Comparison of ENCODE assay signal across 9 cellular contexts in the genomic region with DNA sequence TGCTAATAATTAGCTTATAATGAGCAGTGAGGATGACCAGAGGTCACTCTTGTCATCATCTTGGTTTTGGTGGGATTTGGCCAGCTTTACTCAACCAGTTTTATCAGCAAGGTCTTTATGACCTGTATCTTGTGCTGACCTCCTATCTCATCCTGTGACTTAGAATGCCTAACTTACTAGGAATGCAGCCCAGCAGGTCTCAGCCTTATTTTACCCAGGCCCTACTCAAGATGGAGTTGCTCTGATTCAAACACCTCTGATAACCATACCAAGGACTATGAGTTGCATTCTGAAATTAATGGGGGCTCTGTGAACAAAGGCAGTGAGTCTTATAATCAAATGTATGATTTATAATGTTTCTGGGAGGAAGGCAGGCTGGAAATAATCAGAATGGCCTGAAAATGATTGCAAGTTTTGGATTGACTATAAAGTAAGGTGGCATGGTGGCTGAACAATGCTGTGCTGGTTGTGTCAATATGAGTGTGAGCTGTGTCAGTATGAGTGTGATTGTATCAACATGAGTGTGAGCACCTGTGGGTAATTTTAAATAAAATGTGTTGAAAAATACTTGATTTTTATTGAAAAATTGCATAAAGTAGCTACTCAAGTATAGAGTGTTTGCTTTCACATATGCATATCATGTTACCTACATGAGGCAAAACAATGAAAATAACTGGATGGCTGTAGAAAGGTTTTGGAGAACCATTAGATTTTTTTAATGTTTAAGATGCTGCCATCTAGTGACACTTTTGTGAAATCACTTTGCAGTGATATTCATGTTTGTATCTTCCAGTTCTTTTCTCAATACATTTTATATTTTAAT.
DNase-seq lines count a peak whose midpoint lies in the region; ATAC-seq, FAIRE-seq and TF ChIP-seq lines count a peak whose summit lies in the region.
"Had no signal": no experiment of that assay in that cellular context is flagged by ENCODE, and none has a peak within 500 bp of the region (broad histone marks: within the 10 kb centered on the region; RNA-seq: fewer than 3 reads in every experiment).

No MANE protein-coding gene starts in this region.

- TF ChIP-seq CTCF in SK-N-SH (IDR thresholded peaks at IDR 0.05) (peak; percentile 71), thoracic aorta (IDR thresholded peaks at IDR 0.05) (peak; percentile 28)

- H2AFZ ChIP-seq in SK-N-SH (ENCODE audit: low read depth): no peak overlapping the region

- no peaks in the 10 kb centered on the region for H4K20me1 ChIP-seq in SK-N-SH (ENCODE audit: insufficient read depth)

- H3K4me1 Mint-ChIP-seq in activated naive CD4-positive, alpha-beta T cell treated with anti-CD3 and anti-CD28 coated beads for 36 hours (ENCODE audit: low read depth): no peaks in the 10 kb centered on the region

- H3K4me3 ChIP-seq in SK-N-SH (ENCODE audit: low read depth in 2 of 2, low read length in 1 of 2) (no peak overlapping the region), thoracic aorta (no peak overlapping the region)

- peaks cover 2% of the 10 kb centered on the region for H3K27me3 Mint-ChIP-seq in activated naive CD4-positive, alpha-beta T cell treated with anti-CD3 and anti-CD28 coated beads for 36 hours (ENCODE audit: low read depth)

- H3K9me2 ChIP-seq in SK-N-SH: no peaks in the 10 kb centered on the region

- no peaks in the 10 kb centered on the region for H3K4me1 ChIP-seq in SK-N-SH (ENCODE audit: control insufficient read depth in 1 of 2, insufficient read depth in 2 of 2, low read depth in 1 of 2, low read length in 1 of 2)
- no peaks in the 10 kb centered on the region for H3K4me1 ChIP-seq in thoracic aorta (ENCODE audit: control insufficient read depth in 1 of 2, low read depth in 2 of 2)

- TF ChIP-seq RAD21 in SK-N-SH (IDR thresholded peaks at IDR 0.05; ENCODE audit: low read length): peak; percentile 68

- no peaks in the 10 kb centered on the region for H3K36me3 ChIP-seq in SK-N-SH (replicated peaks in 1 of 2; ENCODE audit: control insufficient read depth in 1 of 2, insufficient read depth in 2 of 2, low read length in 1 of 2)
- H3K36me3 ChIP-seq in thoracic aorta: no peaks in the 10 kb centered on the region

- no peak overlapping the region for H3K4me3 Mint-ChIP-seq in activated naive CD4-positive, alpha-beta T cell treated with anti-CD3 and anti-CD28 coated beads for 36 hours
- H3K4me3 Mint-ChIP-seq: T-helper 1 cell treated with Interleukin-12 subunit alpha and Interleukin-12 subunit beta and Interleukin-4 antibody, amounts not matched to agents 30 μg/mL and 1 μg/mL, for 36 hours had no signal

- FAIRE-seq in GM19239 (lab: Jason Lieb, UNC) (peak; percentile 90), HTR-8/SVneo (lab: Jason Lieb, UNC) (no peak), frontal cortex (lab: Jason Lieb, UNC) (peak; percentile 95)

- TF ChIP-seq EP300 in SK-N-SH (IDR thresholded peaks at IDR 0.05; ENCODE audit: borderline replicate concordance in 1 of 2, low read depth in 1 of 2, low read length in 1 of 2): no peak

- H3K36me3 Mint-ChIP-seq in activated naive CD4-positive, alpha-beta T cell treated with anti-CD3 and anti-CD28 coated beads for 36 hours (ENCODE audit: low read depth): no peaks in the 10 kb centered on the region

- CTCF ChIA-PET in SK-N-SH (lab: Yijun Ruan, JAX): interaction anchor here (1.1 to 3.0 kb wide), 7 partner anchors 9 to 297 kb away, joined by 3 to 24 read pairs (median 6); no protein-coding TSS in a partner anchor
- CTCF ChIA-PET in activated naive CD4-positive, alpha-beta T cell treated with anti-CD3 and anti-CD28 coated beads for 36 hours (lab: Charles Lee): interaction anchor here (0.6 to 5.6 kb wide), 7 partner anchors 8 to 198 kb away, joined by 3 to 25 read pairs (median 5); no protein-coding TSS in a partner anchor

- no peaks in the 10 kb centered on the region for H3K9me3 Mint-ChIP-seq in activated naive CD4-positive, alpha-beta T cell treated with anti-CD3 and anti-CD28 coated beads for 36 hours
- H3K9me3 Mint-ChIP-seq: T-helper 1 cell treated with Interleukin-12 subunit alpha and Interleukin-12 subunit beta and Interleukin-4 antibody, amounts not matched to agents 30 μg/mL and 1 μg/mL, for 36 hours had no signal

- no peak overlapping the region for H3K9ac ChIP-seq in SK-N-SH

- H3K27me3 ChIP-seq in SK-N-SH (ENCODE audit: insufficient read depth): no peaks in the 10 kb centered on the region
- H3K27me3 ChIP-seq in thoracic aorta (replicated peaks; ENCODE audit: insufficient read depth): no peaks in the 10 kb centered on the region

- H3F3A ChIP-seq in SK-N-SH (replicated peaks; ENCODE audit: insufficient read depth): no peaks in the 10 kb centered on the region

- intact Hi-C loops in activated naive CD4-positive, alpha-beta T cell treated with anti-CD3 and anti-CD28 coated beads for 36 hours (cut with micrococcal nuclease): loop anchor here (5.0 kb wide), 2 partner anchors 298 to 813 kb away; no protein-coding TSS in a partner anchor

- POLR2A ChIA-PET in SK-N-SH (lab: Yijun Ruan, JAX): no interaction called here

- H3K27ac ChIP-seq in SK-N-SH (ENCODE audit: low read depth in 2 of 2, low read length in 1 of 2) (no peak overlapping the region), thoracic aorta (no peak overlapping the region)

- no peaks in the 10 kb centered on the region for H3K79me2 ChIP-seq in SK-N-SH (ENCODE audit: insufficient read depth)

- ATAC-seq in thoracic aorta (ENCODE audit: insufficient number of reproducible peaks, low FRiP score, low read depth): no peak

- H3K4me2 ChIP-seq in SK-N-SH: no peak overlapping the region

- DNase-seq in D341Med (ENCODE audit: low spot score) (peak; percentile 14), GM19239 (ENCODE audit: insufficient read length, low spot score) (no peak), HTR-8/SVneo (ENCODE audit: insufficient read length, low spot score) (peak; percentile 15), SK-N-SH (no peak), frontal cortex (ENCODE audit: low spot score in 2 of 2) (no peak), thoracic aorta (ENCODE audit: low spot score) (no peak)
- no peak for DNase-seq in activated naive CD4-positive, alpha-beta T cell treated with anti-CD3 and anti-CD28 coated beads for 36 hours
- DNase-seq in activated naive CD4-positive, alpha-beta T cell treated with Interleukin-2 at 50 U/mL for 16 hours: no peak

- H3K27ac Mint-ChIP-seq in activated naive CD4-positive, alpha-beta T cell treated with anti-CD3 and anti-CD28 coated beads for 36 hours: no peak overlapping the region
- H3K27ac Mint-ChIP-seq: T-helper 1 cell treated with Interleukin-12 subunit alpha and Interleukin-12 subunit beta and Interleukin-4 antibody, amounts not matched to agents 30 μg/mL and 1 μg/mL, for 36 hours had no signal

- H3K9me3 ChIP-seq in SK-N-SH (no peaks in the 10 kb centered on the region), thoracic aorta (no peaks in the 10 kb centered on the region)

TF ChIP-seq in SK-N-SH, 30 proteins besides CTCF, POLR2A, EP300 and RAD21:
- TF ChIP-seq GATA2 (CRISPR knock-in tag; IDR thresholded peaks at IDR 0.05): no peak
- no peak for TF ChIP-seq TCF12 (IDR thresholded peaks at IDR 0.05)
- TF ChIP-seq SMC3 (IDR thresholded peaks at IDR 0.05; ENCODE audit: low read depth, low read length): no peak
- TF ChIP-seq, protein P1, sequence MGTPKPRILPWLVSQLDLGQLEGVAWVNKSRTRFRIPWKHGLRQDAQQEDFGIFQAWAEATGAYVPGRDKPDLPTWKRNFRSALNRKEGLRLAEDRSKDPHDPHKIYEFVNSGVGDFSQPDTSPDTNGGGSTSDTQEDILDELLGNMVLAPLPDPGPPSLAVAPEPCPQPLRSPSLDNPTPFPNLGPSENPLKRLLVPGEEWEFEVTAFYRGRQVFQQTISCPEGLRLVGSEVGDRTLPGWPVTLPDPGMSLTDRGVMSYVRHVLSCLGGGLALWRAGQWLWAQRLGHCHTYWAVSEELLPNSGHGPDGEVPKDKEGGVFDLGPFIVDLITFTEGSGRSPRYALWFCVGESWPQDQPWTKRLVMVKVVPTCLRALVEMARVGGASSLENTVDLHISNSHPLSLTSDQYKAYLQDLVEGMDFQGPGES (IDR thresholded peaks at IDR 0.05; ENCODE audit: low read depth, low read length): no peak
- no peak for TF ChIP-seq GABPA (IDR thresholded peaks at IDR 0.05; ENCODE audit: low read depth)
- TF ChIP-seq, protein P2, sequence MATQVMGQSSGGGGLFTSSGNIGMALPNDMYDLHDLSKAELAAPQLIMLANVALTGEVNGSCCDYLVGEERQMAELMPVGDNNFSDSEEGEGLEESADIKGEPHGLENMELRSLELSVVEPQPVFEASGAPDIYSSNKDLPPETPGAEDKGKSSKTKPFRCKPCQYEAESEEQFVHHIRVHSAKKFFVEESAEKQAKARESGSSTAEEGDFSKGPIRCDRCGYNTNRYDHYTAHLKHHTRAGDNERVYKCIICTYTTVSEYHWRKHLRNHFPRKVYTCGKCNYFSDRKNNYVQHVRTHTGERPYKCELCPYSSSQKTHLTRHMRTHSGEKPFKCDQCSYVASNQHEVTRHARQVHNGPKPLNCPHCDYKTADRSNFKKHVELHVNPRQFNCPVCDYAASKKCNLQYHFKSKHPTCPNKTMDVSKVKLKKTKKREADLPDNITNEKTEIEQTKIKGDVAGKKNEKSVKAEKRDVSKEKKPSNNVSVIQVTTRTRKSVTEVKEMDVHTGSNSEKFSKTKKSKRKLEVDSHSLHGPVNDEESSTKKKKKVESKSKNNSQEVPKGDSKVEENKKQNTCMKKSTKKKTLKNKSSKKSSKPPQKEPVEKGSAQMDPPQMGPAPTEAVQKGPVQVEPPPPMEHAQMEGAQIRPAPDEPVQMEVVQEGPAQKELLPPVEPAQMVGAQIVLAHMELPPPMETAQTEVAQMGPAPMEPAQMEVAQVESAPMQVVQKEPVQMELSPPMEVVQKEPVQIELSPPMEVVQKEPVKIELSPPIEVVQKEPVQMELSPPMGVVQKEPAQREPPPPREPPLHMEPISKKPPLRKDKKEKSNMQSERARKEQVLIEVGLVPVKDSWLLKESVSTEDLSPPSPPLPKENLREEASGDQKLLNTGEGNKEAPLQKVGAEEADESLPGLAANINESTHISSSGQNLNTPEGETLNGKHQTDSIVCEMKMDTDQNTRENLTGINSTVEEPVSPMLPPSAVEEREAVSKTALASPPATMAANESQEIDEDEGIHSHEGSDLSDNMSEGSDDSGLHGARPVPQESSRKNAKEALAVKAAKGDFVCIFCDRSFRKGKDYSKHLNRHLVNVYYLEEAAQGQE (IDR thresholded peaks at IDR 0.05; ENCODE audit: low read depth, low read length): no peak
- no peak for TF ChIP-seq JUND (IDR thresholded peaks at IDR 0.05)
- no peak for TF ChIP-seq MEF2A (IDR thresholded peaks at IDR 0.05; ENCODE audit: borderline replicate concordance, low read depth)
- no peak for TF ChIP-seq EZH2phosphoT487 (IDR thresholded peaks at IDR 0.05; ENCODE audit: borderline replicate concordance, low read depth)
- TF ChIP-seq SIN3A (IDR thresholded peaks at IDR 0.05; ENCODE audit: borderline replicate concordance, low read depth, low read length): no peak
- TF ChIP-seq YY1 (IDR thresholded peaks at IDR 0.05; ENCODE audit: low read depth): no peak
- TF ChIP-seq POLR2AphosphoS5 (IDR thresholded peaks at IDR 0.05; ENCODE audit: low read depth, low read length): no peak
- no peak for TF ChIP-seq TEAD4 (IDR thresholded peaks at IDR 0.05; ENCODE audit: borderline replicate concordance, insufficient read depth)

Comparison
In these comparisons a context has a peak if more than half of its experiments do, and no peak if none do; other contexts are left out.
1. DNase-seq: peak in D341Med (single experiment) and HTR-8/SVneo (single experiment); none in GM19239 (single experiment), SK-N-SH (single experiment), frontal cortex (0 of 2), thoracic aorta (single experiment), activated naive CD4-positive, alpha-beta T cell treated with anti-CD3 and anti-CD28 coated beads for 36 hours (single experiment) and activated naive CD4-positive, alpha-beta T cell treated with Interleukin-2 at 50 U/mL for 16 hours (single experiment).